ENCODE assay signal across 19 cellular contexts in genomic region chr1:171802207-171802606, GRCh38. TPM values are rescaled to one million over a fixed set of nuclear protein-coding genes. Genes with fewer than 3 reads are reported as not detected.
A peak's percentile ranks its signal among the peaks of the same experiment; 100 is the strongest.
DNase-seq lines count a peak whose midpoint lies in the region; ATAC-seq and TF ChIP-seq lines count a peak whose summit lies in the region.
"Had no signal": no experiment of that assay in that cellular context is flagged by ENCODE, and none has a peak within 500 bp of the region (broad histone marks: within the 10 kb centered on the region; RNA-seq: fewer than 3 reads in every experiment).

No MANE protein-coding gene starts in this region.

- TF ChIP-seq CTCF in epithelial cell of proximal tubule (conservative IDR thresholded peaks at IDR 0.05; ENCODE audit: low read depth, low read length): peak; percentile 27

- in situ Hi-C loops in SK-MEL-5 (cut with HindIII; ENCODE audit: low pct_unique_long_range_greater_than_20kb, low sequenced_read_pairs): loop anchor here (10.0 kb wide), 1 partner anchor 183 kb away; no protein-coding TSS in a partner anchor

- H2BK12ac ChIP-seq in mesenchymal stem cell (ENCODE audit: low read length in 2 of 2): no peak overlapping the region

- H3K14ac ChIP-seq in mesenchymal stem cell (ENCODE audit: low read length in 2 of 2): no peak overlapping the region

- 0 out of 22 replicates have a peak overlapping the region, but pooled peaks of 1 of the 11 experiments have one; percentile 21 for H3K9ac ChIP-seq in BLaER1 treated with 17β-estradiol and CSF1 and Interleukin-3, amounts not matched to agents 10 nM and 100 nM
- H3K9ac ChIP-seq in mesenchymal stem cell (ENCODE audit: low read length): peak overlapping the region; percentile 55
- H3K9ac ChIP-seq: BLaER1, parathyroid adenoma had no signal

- H2BK120ac ChIP-seq in mesenchymal stem cell (ENCODE audit: low read depth, low read length): no peak overlapping the region

- peak overlapping the region in 5 of 11 experiments; percentile 11 to 63 (median 55); a peak in 4 of 22 replicates for H3K4me2 ChIP-seq in BLaER1 treated with 17β-estradiol and CSF1 and Interleukin-3, amounts not matched to agents 10 nM and 100 nM
- no peak overlapping the region for H3K4me2 ChIP-seq in mesenchymal stem cell (ENCODE audit: low read length, poor library complexity, severe bottlenecking)
- H3K4me2 ChIP-seq: BLaER1 had no signal

- H2AK5ac ChIP-seq in mesenchymal stem cell (ENCODE audit: low read length, severe bottlenecking): no peak overlapping the region

- no peak overlapping the region for H3K23ac ChIP-seq in mesenchymal stem cell (ENCODE audit: low read length in 2 of 2)

- DNase-seq in SK-MEL-5 (ENCODE audit: low read depth, low spot score) (peak; percentile 27), epithelial cell of proximal tubule (ENCODE audit: low read depth) (no peak), mesenchymal stem cell (no peak), DMS79 (lab: John Stamatoyannopoulos, UW) (no peak), NCI-H446 treated with DMSO at 0.1 percent for 48 hours (lab: John Stamatoyannopoulos, UW) (no peak)
- DNase-seq: activated CD4-positive, CD25-positive, alpha-beta regulatory T cell treated with anti-CD3 and anti-CD28 coated beads, Interleukin-2, amount 50 U/mL, for 72 hours; activated CD8-positive, alpha-beta T cell treated with anti-CD3 and anti-CD28 coated beads for 36 hours; activated gamma-delta T cell; dermis blood vessel endothelial cell; NCI-H510A; right lobe of liver; stimulated activated CD4-positive, alpha-beta T cell treated with anti-CD3 and anti-CD28 coated beads, Interleukin-2, amount 100 ng/mL, for 48 hours; upper lobe of left lung had no signal

- no peak overlapping the region for H2AFZ ChIP-seq in mesenchymal stem cell (ENCODE audit: low read depth, low read length)
- H2AFZ ChIP-seq: parathyroid adenoma had no signal

- H4K8ac ChIP-seq in mesenchymal stem cell (ENCODE audit: low read length): no peak overlapping the region

- H3K36me3 ChIP-seq in BLaER1 treated with 17β-estradiol and CSF1 and Interleukin-3, amounts not matched to agents 10 nM and 100 nM: peaks cover 13 to 45% (median 29%) of the 10 kb centered on the region in 11 experiments
- H3K36me3 ChIP-seq in mesenchymal stem cell (ENCODE audit: control insufficient read depth in 1 of 2, insufficient read depth in 2 of 2, low read depth in 1 of 2, low read length in 2 of 2): peaks cover 5 to 7% of the 10 kb centered on the region in 2 experiments
- H3K36me3 ChIP-seq: right lobe of liver had no signal

- no peak overlapping the region for H3K18ac ChIP-seq in mesenchymal stem cell (ENCODE audit: low read depth in 1 of 2, low read length in 2 of 2)

- no peak overlapping the region for H2BK5ac ChIP-seq in mesenchymal stem cell (ENCODE audit: low read depth, low read length, poor library complexity, severe bottlenecking)

- H3K79me1 ChIP-seq in mesenchymal stem cell (replicated peaks; ENCODE audit: low read length, poor library complexity, severe bottlenecking): no peaks in the 10 kb centered on the region

- ATAC-seq in SK-N-SH treated with all-trans-retinoic acid at 6 μM for 48 hours (no peak), HG02884 (IDR thresholded peaks at IDR 0.05; ENCODE audit: unreplicated experiment) (no peak)

- 96% methylated on average over 3 of the region's 3 CpGs for WGBS in mesenchymal stem cell

- peaks cover 28 to 44% (median 40%) of the 10 kb centered on the region in 10 experiments for H3K4me1 ChIP-seq in BLaER1 treated with 17β-estradiol and CSF1 and Interleukin-3, amounts not matched to agents 10 nM and 100 nM
- H3K4me1 ChIP-seq in mesenchymal stem cell (ENCODE audit: control insufficient read depth, insufficient read depth, low read depth, low read length): no peaks in the 10 kb centered on the region
- H3K4me1 ChIP-seq: right lobe of liver had no signal

- no peak overlapping the region for H2BK15ac ChIP-seq in mesenchymal stem cell (ENCODE audit: low read depth, poor library complexity, severe bottlenecking)

- peaks cover 0 to 4% (median 0%) of the 10 kb centered on the region in 11 experiments; a peak in 1 of 22 replicates for H3K9me3 ChIP-seq in BLaER1 treated with 17β-estradiol and CSF1 and Interleukin-3, amounts not matched to agents 10 nM and 100 nM (replicated peaks in 1 of 11)
- H3K9me3 ChIP-seq in mesenchymal stem cell (ENCODE audit: control insufficient read depth, low read length): no peaks in the 10 kb centered on the region
- H3K9me3 ChIP-seq: right lobe of liver, upper lobe of left lung had no signal

- H3K27ac ChIP-seq in BLaER1 treated with 17β-estradiol and CSF1 and Interleukin-3, amounts not matched to agents 10 nM and 100 nM: peak overlapping the region in 7 of 11 experiments; percentile 1 to 53 (median 34); a peak in 3 of 22 replicates
- no peak overlapping the region for H3K27ac ChIP-seq in mesenchymal stem cell (ENCODE audit: low read length, poor library complexity, severe bottlenecking)
- H3K27ac ChIP-seq: BLaER1, parathyroid adenoma, right lobe of liver, upper lobe of left lung had no signal

- no peaks in the 10 kb centered on the region for H3K27me3 ChIP-seq in BLaER1 treated with 17β-estradiol and CSF1 and Interleukin-3, amounts not matched to agents 10 nM and 100 nM
- no peaks in the 10 kb centered on the region for H3K27me3 ChIP-seq in mesenchymal stem cell (ENCODE audit: control insufficient read depth in 1 of 2, insufficient read depth in 1 of 2, low read length in 2 of 2)
- H3K27me3 ChIP-seq: BLaER1, right lobe of liver, upper lobe of left lung had no signal

- H3K4me3 ChIP-seq in BLaER1 treated with 17β-estradiol and CSF1 and Interleukin-3, amounts not matched to agents 10 nM and 100 nM: no peak overlapping the region
- H3K4me3 ChIP-seq in epithelial cell of proximal tubule (ENCODE audit: low read depth, low read length) (no peak overlapping the region), mesenchymal stem cell (ENCODE audit: insufficient read depth in 1 of 2, low read depth in 1 of 2, low read length in 2 of 2) (no peak overlapping the region)
- H3K4me3 ChIP-seq: BLaER1, lung, right lobe of liver, upper lobe of left lung had no signal

- no peak overlapping the region for H3K4ac ChIP-seq in mesenchymal stem cell (ENCODE audit: low read depth in 1 of 2, low read length in 2 of 2)

- no peak overlapping the region for H4K91ac ChIP-seq in mesenchymal stem cell (ENCODE audit: low read length)

- H4K20me1 ChIP-seq in BLaER1 treated with 17β-estradiol and CSF1 and Interleukin-3, amounts not matched to agents 10 nM and 100 nM: peaks cover 0 to 9% (median 0%) of the 10 kb centered on the region in 11 experiments; a peak in 2 of 22 replicates
- H4K20me1 ChIP-seq: BLaER1 had no signal

TF ChIP-seq in SK-N-SH treated with all-trans-retinoic acid at 6 μM for 48 hours, 23 proteins besides CTCF, POLR2A, EP300 and RAD21 (continues in another document):
- TF ChIP-seq PPARA (CRISPR knock-in tag; IDR thresholded peaks at IDR 0.05; ENCODE audit: borderline replicate concordance): no peak
- TF ChIP-seq ZNF70 (CRISPR knock-in tag; IDR thresholded peaks at IDR 0.05): no peak
- TF ChIP-seq POU6F1 (CRISPR knock-in tag; IDR thresholded peaks at IDR 0.05; ENCODE audit: borderline replicate concordance, low read depth): no peak
- no peak for TF ChIP-seq CSDC2 (CRISPR knock-in tag; IDR thresholded peaks at IDR 0.05)
- no peak for TF ChIP-seq ESRRG (CRISPR knock-in tag; IDR thresholded peaks at IDR 0.05)
- no peak for TF ChIP-seq ZFP3 (CRISPR knock-in tag; IDR thresholded peaks at IDR 0.05)
- TF ChIP-seq TCF4 (CRISPR knock-in tag; IDR thresholded peaks at IDR 0.05; ENCODE audit: borderline replicate concordance): no peak
- TF ChIP-seq ARNTL (CRISPR knock-in tag; IDR thresholded peaks at IDR 0.05; ENCODE audit: borderline replicate concordance, low read depth): no peak
- no peak for TF ChIP-seq PATZ1 (CRISPR knock-in tag; IDR thresholded peaks at IDR 0.05; ENCODE audit: borderline replicate concordance)
- no peak for TF ChIP-seq TOX (CRISPR knock-in tag; IDR thresholded peaks at IDR 0.05; ENCODE audit: borderline replicate concordance)

RNA-seq across cellular contexts. Expression of gene METTL13, which starts 20.7 kb away (rescaled TPM):
- total RNA-seq in SK-MEL-5 (2014; rRNA removed; shearing (Covaris generic)): 38.4 and 39.3 TPM in 2 replicates
- 43.8 and 51.9 TPM in 2 replicates for polyA plus RNA-seq in SK-MEL-5 (2015; cell fraction: cytosol; rRNA removed)
- 32.9 and 36.8 TPM in 2 replicates for polyA plus RNA-seq in SK-MEL-5 (2015; cell fraction: nucleus; rRNA removed)
- total RNA-seq in epithelial cell of proximal tubule: 20.7 and 43.9 TPM in 2 replicates
- polyA plus RNA-seq in mesenchymal stem cell (2013, experiment 1 of 2): 10.4 TPM
- 11.3 TPM for polyA plus RNA-seq in mesenchymal stem cell (2013, experiment 2 of 2)

RNA-seq across cellular contexts. Expression of gene DNM3, which starts 39.1 kb away (rescaled TPM):
- total RNA-seq in SK-MEL-5 (2014; rRNA removed; shearing (Covaris generic)): 0.56 and 0.79 TPM in 2 replicates
- polyA plus RNA-seq in SK-MEL-5 (2015; cell fraction: cytosol; rRNA removed): 0.60 and 0.65 TPM in 2 replicates
- 0.84 and 1.2 TPM in 2 replicates for polyA plus RNA-seq in SK-MEL-5 (2015; cell fraction: nucleus; rRNA removed)
- total RNA-seq in epithelial cell of proximal tubule: 1.8 and 2.5 TPM in 2 replicates
- polyA plus RNA-seq in mesenchymal stem cell (2013, experiment 1 of 2): 1.3 TPM
- polyA plus RNA-seq in mesenchymal stem cell (2013, experiment 2 of 2): 1.1 TPM
